ENCODE assay signal across 13 cellular contexts in genomic region chr1:106836708-106837107, GRCh38.
A peak's percentile ranks its signal among the peaks of the same experiment; 100 is the strongest.
DNase-seq lines count a peak whose midpoint lies in the region; ATAC-seq, FAIRE-seq and TF ChIP-seq lines count a peak whose summit lies in the region.
"Had no signal": no experiment of that assay in that cellular context is flagged by ENCODE, and none has a peak within 500 bp of the region (broad histone marks: within the 10 kb centered on the region; RNA-seq: fewer than 3 reads in every experiment).

No MANE protein-coding gene starts in this region.

- ATAC-seq in GM18505 (IDR thresholded peaks at IDR 0.05; ENCODE audit: unreplicated experiment) (peak; percentile 92), GM19463 (IDR thresholded peaks at IDR 0.05; ENCODE audit: unreplicated experiment) (peak; percentile 94), HG02763 (IDR thresholded peaks at IDR 0.05; ENCODE audit: unreplicated experiment) (peak; percentile 88), HG03354 (IDR thresholded peaks at IDR 0.05; ENCODE audit: poor library complexity, severe bottlenecking, unreplicated experiment) (peak; percentile 98), body of pancreas (no peak)
- ATAC-seq in stimulated activated naive CD8-positive, alpha-beta T cell treated with anti-CD3 and anti-CD28 coated beads, Interleukin-15, Interleukin-2, amounts not matched to agents 100 U/mL and 50 U/mL, for 24 hours: no peak
- ATAC-seq: activated CD8-positive, alpha-beta T cell treated with anti-CD3 and anti-CD28 coated beads for 36 hours had no signal

- no peaks in the 10 kb centered on the region for H3K27me3 ChIP-seq in brain microvascular endothelial cell (replicated peaks)
- no peaks in the 10 kb centered on the region for H3K27me3 ChIP-seq in body of pancreas
- H3K27me3 ChIP-seq: upper lobe of left lung had no signal

- TF ChIP-seq POLR2A in GM18505 (IDR thresholded peaks at IDR 0.05; ENCODE audit: borderline replicate concordance, extremely low read depth, insufficient read depth, insufficient read length): no peak
- TF ChIP-seq POLR2A in body of pancreas (IDR thresholded peaks at IDR 0.05): no peak

- no peak overlapping the region for H3K4me3 ChIP-seq in brain microvascular endothelial cell (ENCODE audit: low read depth, low read length)
- no peak overlapping the region for H3K4me3 ChIP-seq in body of pancreas
- H3K4me3 ChIP-seq: upper lobe of left lung had no signal

- FAIRE-seq in HTR-8/SVneo (lab: Jason Lieb, UNC): no peak

- no peaks in the 10 kb centered on the region for H3K36me3 ChIP-seq in brain microvascular endothelial cell (replicated peaks)
- H3K36me3 ChIP-seq in body of pancreas (replicated peaks in 1 of 2; ENCODE audit: insufficient read depth in 1 of 2, low read depth in 2 of 2): no peaks in the 10 kb centered on the region
- H3K36me3 ChIP-seq: upper lobe of left lung had no signal

- no peaks in the 10 kb centered on the region for H3K9me3 ChIP-seq in body of pancreas
- H3K9me3 ChIP-seq: upper lobe of left lung had no signal

- no peaks in the 10 kb centered on the region for H3K4me1 ChIP-seq in body of pancreas
- H3K4me1 ChIP-seq: upper lobe of left lung had no signal

- H3K27ac ChIP-seq in brain microvascular endothelial cell (no peak overlapping the region), body of pancreas (no peak overlapping the region)
- H3K27ac ChIP-seq: upper lobe of left lung had no signal

- in situ Hi-C loops in brain microvascular endothelial cell (cut with HindIII; ENCODE audit: low pct_ligation_motif_present, low sequenced_read_pairs): no loop called here

- intact Hi-C loops in body of pancreas (cut with DNase I): no loop called here

- TF ChIP-seq CTCF in brain microvascular endothelial cell (IDR thresholded peaks at IDR 0.05; ENCODE audit: low read depth, low read length, missing control alignments): no peak
- no peak for TF ChIP-seq CTCF in body of pancreas (IDR thresholded peaks at IDR 0.05)

- WGBS in body of pancreas, 2 donors: 47 to 57% methylated on average over 2 of the region's 2 CpGs

- no peak for DNase-seq in stimulated activated naive CD8-positive, alpha-beta T cell treated with anti-CD3 and anti-CD28 coated beads, Interleukin-15, Interleukin-2, amounts not matched to agents 100 U/mL and 50 U/mL, for 24 hours
- DNase-seq in brain microvascular endothelial cell: no peak
- DNase-seq in body of pancreas: no peak
- DNase-seq in HTR-8/SVneo (ENCODE audit: insufficient read length, low spot score): no peak
- DNase-seq: activated CD8-positive, alpha-beta T cell treated with anti-CD3 and anti-CD28 coated beads for 36 hours; activated naive CD4-positive, alpha-beta T cell treated with Interleukin-2 at 50 U/mL for 16 hours; endodermal cell; stimulated activated CD8-positive, alpha-beta memory T cell treated with anti-CD3 and anti-CD28 coated beads, Interleukin-4, amount 100 ng/mL, for 48 hours; upper lobe of left lung had no signal

Comparison
In these comparisons a context has a peak if more than half of its experiments do, and no peak if none do; other contexts are left out.
1. ATAC-seq: peak in GM18505 (single experiment), GM19463 (single experiment), HG02763 (single experiment) and HG03354 (single experiment); none in stimulated activated naive CD8-positive, alpha-beta T cell treated with anti-CD3 and anti-CD28 coated beads, Interleukin-15, Interleukin-2, amounts not matched to agents 100 U/mL and 50 U/mL, for 24 hours (single experiment) and body of pancreas (single experiment).